In the genomic region with DNA sequence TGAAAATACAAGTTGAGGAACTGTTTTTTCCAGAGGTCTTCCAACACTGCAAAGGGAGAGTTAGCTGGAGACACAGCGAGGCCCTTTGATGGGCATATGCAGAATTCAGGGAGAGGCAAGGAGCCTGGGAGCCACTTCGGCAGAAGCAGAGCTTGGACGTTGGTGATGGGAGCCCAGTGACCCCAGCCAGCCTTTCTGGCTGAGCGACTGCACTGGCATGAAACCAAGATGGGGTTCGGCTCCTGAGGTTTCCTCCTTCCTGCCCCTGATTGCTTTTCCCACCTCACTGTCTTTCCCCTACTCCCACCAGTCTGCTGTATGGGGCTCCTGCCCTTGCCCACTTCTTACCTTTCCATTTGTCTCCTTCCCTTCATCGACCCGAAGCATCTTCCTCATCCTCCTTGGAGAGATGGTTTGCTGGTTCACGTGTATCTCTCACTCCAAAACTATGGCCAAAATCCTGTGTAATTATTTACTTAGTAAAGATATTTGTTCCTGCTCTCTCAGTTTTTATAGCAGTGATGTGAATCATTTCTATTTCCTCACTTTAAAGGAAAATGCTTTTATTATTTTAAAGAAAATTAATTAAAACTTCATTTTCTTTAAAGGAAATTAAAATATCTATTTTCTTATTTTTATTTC, we compare ENCODE assay signal across 18 cellular contexts.
"Had no signal": no experiment of that assay in that cellular context is flagged by ENCODE, and none has a peak within 500 bp of the region (broad histone marks: within the 10 kb centered on the region; RNA-seq: fewer than 3 reads in every experiment).

No MANE protein-coding gene starts in this region.

- H3K4me3 Mint-ChIP-seq: activated T-helper 1 cell treated with anti-CD3 and anti-CD28 coated beads, Interleukin-12 subunit alpha, Interleukin-12 subunit beta, Interleukin-2, Interleukin-4 antibody, amounts not matched to agents 30 ng/mL and 10 ng/mL and 1 ng/mL, durations not matched to agents 14 hours and 24 hours and 36 hours; nephron progenitor cell had no signal

- H3K9me3 ChIP-seq: ascending aorta, gastroesophageal sphincter, heart right ventricle, lower lobe of right lung, SK-N-SH, tibial artery had no signal

- H3K4me1 ChIP-seq: ascending aorta, gastroesophageal sphincter, tibial artery had no signal

- DNase-seq: activated CD4-positive, alpha-beta T cell treated with anti-CD3 and anti-CD28 coated beads, Interleukin-2, amount 50 U/mL, for 1 hour; activated gamma-delta T cell treated with Interleukin-2 at 50 U/mL for 16 hours; effector CD4-positive, alpha-beta T cell; heart right ventricle; lower lobe of right lung; midbrain; nephron progenitor cell; nucleus accumbens; retina; SK-N-SH; stimulated activated CD8-positive, alpha-beta memory T cell treated with anti-CD3 and anti-CD28 coated beads, Interleukin-4, amount 100 ng/mL, for 48 hours; stimulated activated naive CD8-positive, alpha-beta T cell treated with anti-CD3 and anti-CD28 coated beads, Interleukin-15, Interleukin-2, amounts not matched to agents 100 U/mL and 50 U/mL, for 24 hours; substantia nigra; T-helper 9 cell; tibial artery had no signal

- ATAC-seq: gastroesophageal sphincter; heart right ventricle; lower lobe of right lung; stimulated activated naive CD8-positive, alpha-beta T cell treated with anti-CD3 and anti-CD28 coated beads, Interleukin-15, Interleukin-2, amounts not matched to agents 100 U/mL and 50 U/mL, for 24 hours had no signal

- H3K27ac ChIP-seq: ascending aorta, gastroesophageal sphincter, heart right ventricle, lower lobe of right lung, tibial artery had no signal

- H3K27ac Mint-ChIP-seq: nephron progenitor cell had no signal

- H3K9me3 Mint-ChIP-seq: activated T-helper 1 cell treated with anti-CD3 and anti-CD28 coated beads, Interleukin-12 subunit alpha, Interleukin-12 subunit beta, Interleukin-2, Interleukin-4 antibody, amounts not matched to agents 30 ng/mL and 10 ng/mL and 1 ng/mL, durations not matched to agents 14 hours and 24 hours and 36 hours; nephron progenitor cell had no signal

- H3K4me3 ChIP-seq: ascending aorta, gastroesophageal sphincter, heart right ventricle, lower lobe of right lung, tibial artery had no signal

- H3K9ac ChIP-seq: SK-N-SH had no signal
